In the genomic region with DNA sequence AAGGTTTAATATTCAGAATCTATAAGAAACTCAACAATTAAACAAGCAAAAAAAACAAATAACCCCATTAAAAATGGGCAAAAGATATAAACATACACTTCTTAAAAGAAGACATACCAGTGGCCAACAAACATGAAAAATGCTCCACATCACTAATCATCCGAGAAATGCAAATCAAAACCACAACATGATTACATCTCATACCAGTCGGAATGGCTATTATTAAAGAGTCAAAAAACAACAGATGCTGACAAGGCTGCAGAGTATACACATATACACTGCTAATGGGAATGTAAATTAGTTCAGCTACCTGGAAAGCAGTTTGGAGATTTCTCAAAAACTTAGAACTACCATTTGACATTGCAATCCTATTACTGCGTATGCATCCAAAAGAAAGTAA, we compare ENCODE assay signal across 8 cellular contexts.
DNase-seq lines count a peak whose midpoint lies in the region; ATAC-seq lines count a peak whose summit lies in the region.
"Not testable (repeated sequence)": the region's sequence is repeated elsewhere in the genome, so short reads cannot be mapped to it uniquely, and the experiment has no call there.

No MANE protein-coding gene starts in this region.

- DNase-seq in amniotic epithelial cell (ENCODE audit: low read depth) = peak; percentile 3

- H3K4me2 ChIP-seq in BLaER1 treated with 17β-estradiol and CSF1 and Interleukin-3, amounts not matched to agents 10 nM and 100 nM = peak overlapping the region in 6 of 11 experiments; percentile 25 to 44 (median 34); a peak in 9 of 22 replicates

- H3K9me3 ChIP-seq in BLaER1 treated with 17β-estradiol and CSF1 and Interleukin-3, amounts not matched to agents 10 nM and 100 nM (replicated peaks in 1 of 11) = not testable (repeated sequence)

- peak; percentile 88 for ATAC-seq in GM18861 (IDR thresholded peaks at IDR 0.05; ENCODE audit: unreplicated experiment)
- ATAC-seq in GM19397 (IDR thresholded peaks at IDR 0.05; ENCODE audit: unreplicated experiment) = peak; percentile 84
- ATAC-seq in GM21528 (IDR thresholded peaks at IDR 0.05; ENCODE audit: low FRiP score, unreplicated experiment) = peak; percentile 83
- peak; percentile 70 for ATAC-seq in HG02798 (IDR thresholded peaks at IDR 0.05; ENCODE audit: poor library complexity, unreplicated experiment)
- peak; percentile 63 for ATAC-seq in HG03066 (IDR thresholded peaks at IDR 0.05; ENCODE audit: low read depth, unreplicated experiment)
- peak; percentile 88 for ATAC-seq in HG03457 (IDR thresholded peaks at IDR 0.05; ENCODE audit: unreplicated experiment)

- peaks cover 0 to 15% (median 8%) of the 10 kb centered on the region in 10 experiments; a peak in 9 of 20 replicates for H3K4me1 ChIP-seq in BLaER1 treated with 17β-estradiol and CSF1 and Interleukin-3, amounts not matched to agents 10 nM and 100 nM

- H4K20me1 ChIP-seq in BLaER1 treated with 17β-estradiol and CSF1 and Interleukin-3, amounts not matched to agents 10 nM and 100 nM = not testable (repeated sequence)

- H3K9ac ChIP-seq in BLaER1 treated with 17β-estradiol and CSF1 and Interleukin-3, amounts not matched to agents 10 nM and 100 nM = not testable (repeated sequence)

- H3K36me3 ChIP-seq in BLaER1 treated with 17β-estradiol and CSF1 and Interleukin-3, amounts not matched to agents 10 nM and 100 nM = not testable (repeated sequence)

- not testable (repeated sequence) for H3K27ac ChIP-seq in BLaER1 treated with 17β-estradiol and CSF1 and Interleukin-3, amounts not matched to agents 10 nM and 100 nM

- H3K4me3 ChIP-seq in BLaER1 treated with 17β-estradiol and CSF1 and Interleukin-3, amounts not matched to agents 10 nM and 100 nM = not testable (repeated sequence)

- H3K27me3 ChIP-seq in BLaER1 treated with 17β-estradiol and CSF1 and Interleukin-3, amounts not matched to agents 10 nM and 100 nM = not testable (repeated sequence)
